ENCODE assay signal across 8 cellular contexts in the genomic region with DNA sequence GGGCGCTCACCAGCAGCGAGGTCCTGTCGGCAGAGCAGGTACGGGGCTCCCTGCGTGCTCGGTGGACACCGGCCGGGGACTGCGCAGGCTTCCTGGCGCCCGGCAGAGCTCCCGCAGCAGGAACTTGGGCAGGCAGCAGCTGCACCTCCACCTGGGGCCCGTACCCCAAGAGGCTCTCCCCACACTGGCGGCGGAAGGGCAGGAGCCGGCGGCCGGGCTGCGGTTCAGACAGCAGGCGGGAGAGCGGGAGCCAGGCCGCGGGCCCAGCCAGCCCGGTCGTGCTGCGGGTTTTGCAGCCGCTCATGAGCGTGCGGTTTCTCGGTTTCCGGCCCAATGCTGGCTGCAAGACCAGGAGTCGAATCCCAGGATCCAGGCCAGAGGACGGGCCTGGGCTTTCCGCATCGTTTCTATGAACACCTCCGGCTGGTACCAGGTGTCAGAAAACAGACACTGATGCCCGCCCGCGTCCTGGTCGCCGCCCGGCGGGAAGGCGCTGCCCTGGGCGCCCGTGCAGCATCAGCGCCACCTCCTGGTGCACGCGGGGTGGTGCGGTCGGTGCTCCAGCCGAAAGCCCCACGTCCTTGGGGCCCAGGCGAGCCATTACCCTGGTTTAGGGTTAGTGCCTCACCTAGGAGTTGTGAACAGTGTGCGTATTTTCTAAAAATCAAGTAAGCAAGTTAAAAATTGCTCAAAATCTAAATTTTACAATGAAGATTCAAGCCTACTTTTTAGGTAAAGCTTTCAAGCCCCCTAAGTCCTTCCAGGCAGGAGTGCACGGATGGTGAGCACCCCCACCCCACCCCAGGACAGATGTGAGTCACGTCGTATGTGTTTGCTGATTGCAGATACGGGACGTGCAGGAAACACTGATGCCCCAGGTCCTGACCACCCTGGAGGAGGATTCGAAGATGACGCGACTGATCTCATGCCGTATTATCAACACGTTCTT. TPM values are rescaled to one million over a fixed set of nuclear protein-coding genes. Genes with fewer than 3 reads are reported as not detected.
DNase-seq lines count a peak whose midpoint lies in the region; ATAC-seq and TF ChIP-seq lines count a peak whose summit lies in the region.

No MANE protein-coding gene starts in this region.

- H3K9me3 Mint-ChIP-seq in activated naive CD8-positive, alpha-beta T cell treated with anti-CD3 and anti-CD28 coated beads for 36 hours: no peaks in the 10 kb centered on the region

- ATAC-seq in SK-N-SH treated with all-trans-retinoic acid at 6 μM for 48 hours (peak; percentile 50), HG03457 (IDR thresholded peaks at IDR 0.05; ENCODE audit: unreplicated experiment) (no peak)

- peaks cover 21% of the 10 kb centered on the region for H3K4me1 ChIP-seq in hepatocyte (ENCODE audit: insufficient read depth)

- H3K27ac Mint-ChIP-seq in activated naive CD8-positive, alpha-beta T cell treated with anti-CD3 and anti-CD28 coated beads for 36 hours: no peak overlapping the region

- H4K20me1 ChIP-seq in hepatocyte (ENCODE audit: insufficient read depth, poor library complexity, severe bottlenecking): no peaks in the 10 kb centered on the region

- H3K79me2 ChIP-seq in hepatocyte: no peaks in the 10 kb centered on the region

- no peak overlapping the region for H3K4me2 ChIP-seq in hepatocyte

- H3K36me3 Mint-ChIP-seq in activated naive CD8-positive, alpha-beta T cell treated with anti-CD3 and anti-CD28 coated beads for 36 hours: peaks cover 12% of the 10 kb centered on the region

- no peaks in the 10 kb centered on the region for H3K27me3 Mint-ChIP-seq in activated naive CD8-positive, alpha-beta T cell treated with anti-CD3 and anti-CD28 coated beads for 36 hours

- no peak overlapping the region for H2AFZ ChIP-seq in hepatocyte

- H3K4me3 ChIP-seq in hepatocyte: no peak overlapping the region

- H3K4me1 Mint-ChIP-seq in activated naive CD8-positive, alpha-beta T cell treated with anti-CD3 and anti-CD28 coated beads for 36 hours: no peaks in the 10 kb centered on the region

- H3K4me3 Mint-ChIP-seq in activated naive CD8-positive, alpha-beta T cell treated with anti-CD3 and anti-CD28 coated beads for 36 hours: no peak overlapping the region

- no peak overlapping the region for H3K27ac ChIP-seq in hepatocyte

- peak; percentile 90 for TF ChIP-seq CTCF in hepatocyte (IDR thresholded peaks at IDR 0.05; ENCODE audit: poor library complexity)

- no peaks in the 10 kb centered on the region for H3K9me2 ChIP-seq in hepatocyte (replicated peaks; ENCODE audit: insufficient read depth)

- H3K27me3 ChIP-seq in hepatocyte: no peaks in the 10 kb centered on the region

- peak; percentile 63 for DNase-seq in NCI-H82 (lab: John Stamatoyannopoulos, UW)
- no peak for DNase-seq in NCI-H82 treated with DMSO at 0.1 percent for 48 hours (lab: John Stamatoyannopoulos, UW; ENCODE audit: unreplicated experiment)
- DNase-seq in activated naive CD8-positive, alpha-beta T cell treated with anti-CD3 and anti-CD28 coated beads for 36 hours: peak; percentile 69
- peak; percentile 72 for DNase-seq in hepatocyte (ENCODE audit: low spot score)
- peak; percentile 74 for DNase-seq in stimulated activated CD4-positive, alpha-beta T cell treated with anti-CD3 and anti-CD28 coated beads, Interleukin-15, amount 100 ng/mL, for 24 hours
- no peak for DNase-seq in SIG-M5 (lab: John Stamatoyannopoulos, UW)

- no peaks in the 10 kb centered on the region for H3K36me3 ChIP-seq in hepatocyte (replicated peaks; ENCODE audit: insufficient read depth, low read depth)

- WGBS in hepatocyte (ENCODE audit: low lambda C conversion rate, missing lambda C conversion rate): 72% methylated on average over 61 of the region's 65 CpGs

- no peaks in the 10 kb centered on the region for H3K9me3 ChIP-seq in hepatocyte (ENCODE audit: low read depth)

TF ChIP-seq in SK-N-SH treated with all-trans-retinoic acid at 6 μM for 48 hours, 23 proteins besides CTCF, POLR2A, EP300 and RAD21:
- peak; percentile 60; the same call in 1 of the 2 replicates for TF ChIP-seq ZFP3 (CRISPR knock-in tag; IDR thresholded peaks at IDR 0.05)
- TF ChIP-seq ISL1 (CRISPR knock-in tag; IDR thresholded peaks at IDR 0.05): no peak

RNA-seq across cellular contexts. Expression of a gene that starts 47.4 kb away (rescaled TPM):
- total RNA-seq in activated naive CD8-positive, alpha-beta T cell treated with anti-CD3 and anti-CD28 coated beads for 36 hours: 10 to 100 TPM; 38.1 to 40.2 TPM
- total RNA-seq in hepatocyte: 16.6 and 23.4 TPM in 2 replicates
- polyA plus RNA-seq in hepatocyte: 27.4 and 28.7 TPM in 2 replicates

RNA-seq across cellular contexts. Expression of a gene that starts 47.9 kb away (rescaled TPM):
- total RNA-seq in activated naive CD8-positive, alpha-beta T cell treated with anti-CD3 and anti-CD28 coated beads for 36 hours: 10 to 100 TPM; 46.8 to 48.5 TPM
- 14.2 and 23.5 TPM in 2 replicates for total RNA-seq in hepatocyte
- polyA plus RNA-seq in hepatocyte: 18.7 and 19.0 TPM in 2 replicates

RNA-seq across cellular contexts. Expression of a gene that starts 57.8 kb away (rescaled TPM):
- total RNA-seq in activated naive CD8-positive, alpha-beta T cell treated with anti-CD3 and anti-CD28 coated beads for 36 hours: 10 to 100 TPM; 50.1 to 53.4 TPM
- total RNA-seq in hepatocyte: 101 and 109 TPM in 2 replicates
- polyA plus RNA-seq in hepatocyte: 72.3 and 75.0 TPM in 2 replicates

Comparison
In these comparisons a context has a peak if more than half of its experiments do, and no peak if none do; other contexts are left out.
1. DNase-seq: peak in NCI-H82 (single experiment), activated naive CD8-positive, alpha-beta T cell treated with anti-CD3 and anti-CD28 coated beads for 36 hours (single experiment), hepatocyte (single experiment) and stimulated activated CD4-positive, alpha-beta T cell treated with anti-CD3 and anti-CD28 coated beads, Interleukin-15, amount 100 ng/mL, for 24 hours (single experiment); none in NCI-H82 treated with DMSO at 0.1 percent for 48 hours (single experiment) and SIG-M5 (single experiment).